Comparison of ENCODE assay signal across 25 cellular contexts in genomic region chr21:42330380-42331336, GRCh38. TPM values are rescaled to one million over a fixed set of nuclear protein-coding genes. Genes with fewer than 3 reads are reported as not detected.
DNase-seq lines count a peak whose midpoint lies in the region; ATAC-seq and TF ChIP-seq lines count a peak whose summit lies in the region.
"Had no signal": no experiment of that assay in that cellular context is flagged by ENCODE, and none has a peak within 500 bp of the region (broad histone marks: within the 10 kb centered on the region; RNA-seq: fewer than 3 reads in every experiment).

No MANE protein-coding gene starts in this region.

- no peak for TF ChIP-seq CTCF in activated CD8-positive, alpha-beta T cell treated with anti-CD3 and anti-CD28 coated beads for 36 hours (IDR thresholded peaks at IDR 0.05)
- no peak for TF ChIP-seq CTCF in GM20000 (IDR thresholded peaks at IDR 0.05; ENCODE audit: extremely low read depth, missing control alignments)

- H3K36me3 Mint-ChIP-seq in activated CD8-positive, alpha-beta T cell treated with anti-CD3 and anti-CD28 coated beads for 36 hours (ENCODE audit: low read depth): no peaks in the 10 kb centered on the region
- H3K36me3 Mint-ChIP-seq in activated CD8-positive, alpha-beta T cell treated with anti-CD3 and anti-CD28 coated beads, Interleukin-2, amount 10 ng/mL, durations not matched to agents 7 days and 5 days (ENCODE audit: low read depth): no peaks in the 10 kb centered on the region
- peaks cover 12% of the 10 kb centered on the region for H3K36me3 Mint-ChIP-seq in stimulated activated memory B cell treated with anti-CD40 and anti-IgM and Interleukin-4, amounts not matched to agents 10 μg/mL and 1 μg/mL and 100 μg/mL, for 72 hours
- H3K36me3 Mint-ChIP-seq in natural killer cell treated with Interleukin-12 subunit alpha and Interleukin-12 subunit beta and Interleukin-15 and Interleukin-18, amount 100 ng/mL, for 72 hours: peaks cover 13% of the 10 kb centered on the region
- H3K36me3 Mint-ChIP-seq: activated naive CD4-positive, alpha-beta T cell treated with anti-CD3 and anti-CD28 coated beads, Interleukin-2, amount 10 ng/mL, durations not matched to agents 7 days and 5 days had no signal

- intact Hi-C loops in activated CD8-positive, alpha-beta T cell treated with anti-CD3 and anti-CD28 coated beads for 36 hours (cut with micrococcal nuclease): no loop called here

- peaks cover 10% of the 10 kb centered on the region for H3K9me3 Mint-ChIP-seq in activated CD8-positive, alpha-beta T cell treated with anti-CD3 and anti-CD28 coated beads for 36 hours
- H3K9me3 Mint-ChIP-seq in activated CD8-positive, alpha-beta T cell treated with anti-CD3 and anti-CD28 coated beads, Interleukin-2, amount 10 ng/mL, durations not matched to agents 7 days and 5 days (ENCODE audit: insufficient read depth): peaks cover 7% of the 10 kb centered on the region
- peaks cover 14% of the 10 kb centered on the region for H3K9me3 Mint-ChIP-seq in stimulated activated memory B cell treated with anti-CD40 and anti-IgM and Interleukin-4, amounts not matched to agents 10 μg/mL and 1 μg/mL and 100 μg/mL, for 72 hours
- no peaks in the 10 kb centered on the region for H3K9me3 Mint-ChIP-seq in natural killer cell treated with Interleukin-12 subunit alpha and Interleukin-12 subunit beta and Interleukin-15 and Interleukin-18, amount 100 ng/mL, for 72 hours

- H3K4me3 Mint-ChIP-seq in activated CD8-positive, alpha-beta T cell treated with anti-CD3 and anti-CD28 coated beads for 36 hours: no peak overlapping the region
- no peak overlapping the region for H3K4me3 Mint-ChIP-seq in activated CD8-positive, alpha-beta T cell treated with anti-CD3 and anti-CD28 coated beads, Interleukin-2, amount 10 ng/mL, durations not matched to agents 7 days and 5 days
- no peak overlapping the region for H3K4me3 Mint-ChIP-seq in stimulated activated memory B cell treated with anti-CD40 and anti-IgM and Interleukin-4, amounts not matched to agents 10 μg/mL and 1 μg/mL and 100 μg/mL, for 72 hours
- H3K4me3 Mint-ChIP-seq in natural killer cell treated with Interleukin-12 subunit alpha and Interleukin-12 subunit beta and Interleukin-15 and Interleukin-18, amount 100 ng/mL, for 72 hours: no peak overlapping the region
- H3K4me3 Mint-ChIP-seq: activated naive CD4-positive, alpha-beta T cell treated with anti-CD3 and anti-CD28 coated beads, Interleukin-2, amount 10 ng/mL, durations not matched to agents 7 days and 5 days; activated T-cell treated with anti-CD3 and anti-CD28 coated beads, Interleukin-2, amount 50 U/mL, for 24 hours; T-helper 1 cell treated with Interleukin-12 subunit alpha and Interleukin-12 subunit beta and Interleukin-4 antibody, amounts not matched to agents 30 μg/mL and 1 μg/mL, for 36 hours had no signal

- H3K27ac Mint-ChIP-seq in activated CD8-positive, alpha-beta T cell treated with anti-CD3 and anti-CD28 coated beads for 36 hours: no peak overlapping the region
- no peak overlapping the region for H3K27ac Mint-ChIP-seq in activated CD8-positive, alpha-beta T cell treated with anti-CD3 and anti-CD28 coated beads, Interleukin-2, amount 10 ng/mL, durations not matched to agents 7 days and 5 days
- peak overlapping the region; percentile 14 for H3K27ac Mint-ChIP-seq in stimulated activated memory B cell treated with anti-CD40 and anti-IgM and Interleukin-4, amounts not matched to agents 10 μg/mL and 1 μg/mL and 100 μg/mL, for 72 hours
- H3K27ac Mint-ChIP-seq in natural killer cell treated with Interleukin-12 subunit alpha and Interleukin-12 subunit beta and Interleukin-15 and Interleukin-18, amount 100 ng/mL, for 72 hours: no peak overlapping the region
- H3K27ac Mint-ChIP-seq: activated naive CD4-positive, alpha-beta T cell treated with anti-CD3 and anti-CD28 coated beads, Interleukin-2, amount 10 ng/mL, durations not matched to agents 7 days and 5 days; activated T-cell treated with anti-CD3 and anti-CD28 coated beads, Interleukin-2, amount 50 U/mL, for 24 hours; T-helper 1 cell treated with Interleukin-12 subunit alpha and Interleukin-12 subunit beta and Interleukin-4 antibody, amounts not matched to agents 30 μg/mL and 1 μg/mL, for 36 hours had no signal

- CTCF ChIA-PET in activated CD8-positive, alpha-beta T cell treated with anti-CD3 and anti-CD28 coated beads for 36 hours (lab: Charles Lee): interaction anchor here (1.0 to 1.3 kb wide), 2 partner anchors 21 to 213 kb away, joined by 3 to 6 read pairs; no protein-coding TSS in a partner anchor
- CTCF ChIA-PET in activated CD8-positive, alpha-beta T cell treated with anti-CD3 and anti-CD28 coated beads, Interleukin-2, amount 10 ng/mL, durations not matched to agents 7 days and 5 days (lab: Charles Lee): interaction anchor here (2.0 to 2.1 kb wide), 2 partner anchors 21 to 186 kb away, joined by 7 to 8 read pairs; no protein-coding TSS in a partner anchor

- peak; percentile 39 for ATAC-seq in activated CD8-positive, alpha-beta T cell treated with anti-CD3 and anti-CD28 coated beads for 36 hours
- ATAC-seq in activated CD8-positive, alpha-beta T cell treated with anti-CD3 and anti-CD28 coated beads, Interleukin-2, amount 10 ng/mL, durations not matched to agents 7 days and 5 days: no peak
- ATAC-seq in stimulated activated memory B cell treated with anti-CD40 and anti-IgM and Interleukin-4, amounts not matched to agents 10 μg/mL and 1 μg/mL and 100 μg/mL, for 72 hours: peak; percentile 79
- ATAC-seq in natural killer cell treated with Interleukin-12 subunit alpha and Interleukin-12 subunit beta and Interleukin-15 and Interleukin-18, amount 100 ng/mL, for 72 hours: no peak
- ATAC-seq: foreskin keratinocyte, right lobe of liver had no signal

- DNase-seq in activated CD8-positive, alpha-beta T cell treated with anti-CD3 and anti-CD28 coated beads for 36 hours: no peak
- no peak for DNase-seq in activated CD8-positive, alpha-beta T cell treated with anti-CD3 and anti-CD28 coated beads, Interleukin-2, amount 10 ng/mL, durations not matched to agents 7 days and 5 days
- DNase-seq in GM20000 (ENCODE audit: low spot score) (peak; percentile 63), ecto neural progenitor cell (ENCODE audit: low spot score) (peak; percentile 5), G401 (ENCODE audit: low spot score) (no peak), D341Med (ENCODE audit: low spot score) (no peak)
- DNase-seq in natural killer cell treated with Interleukin-12 subunit alpha and Interleukin-12 subunit beta and Interleukin-15 and Interleukin-18, amount 100 ng/mL, for 72 hours (ENCODE audit: low spot score): no peak
- DNase-seq: ACHN; activated naive CD4-positive, alpha-beta T cell treated with anti-CD3 and anti-CD28 coated beads, Interleukin-2, amount 10 ng/mL, durations not matched to agents 7 days and 5 days; activated T-cell treated with anti-CD3 and anti-CD28 coated beads, Interleukin-2, amount 50 U/mL, for 24 hours; aorta; caudate nucleus; DMS 273 treated with DMSO at 0.1 percent for 48 hours; erythroblast; foreskin keratinocyte; hypothalamus; NCI-H1417; NCI-H82 had no signal

- in situ Hi-C loops in G401 (cut with HindIII; ENCODE audit: low sequenced_read_pairs): no loop called here

- POLR2A ChIA-PET in activated CD8-positive, alpha-beta T cell treated with anti-CD3 and anti-CD28 coated beads for 36 hours (lab: Charles Lee): no interaction called here
- POLR2A ChIA-PET in activated CD8-positive, alpha-beta T cell treated with anti-CD3 and anti-CD28 coated beads, Interleukin-2, amount 10 ng/mL, durations not matched to agents 7 days and 5 days (lab: Charles Lee): no interaction called here

- H3K4me1 Mint-ChIP-seq in activated CD8-positive, alpha-beta T cell treated with anti-CD3 and anti-CD28 coated beads for 36 hours (ENCODE audit: low read depth): no peaks in the 10 kb centered on the region
- H3K4me1 Mint-ChIP-seq in activated CD8-positive, alpha-beta T cell treated with anti-CD3 and anti-CD28 coated beads, Interleukin-2, amount 10 ng/mL, durations not matched to agents 7 days and 5 days (ENCODE audit: low read depth): no peaks in the 10 kb centered on the region
- H3K4me1 Mint-ChIP-seq in stimulated activated memory B cell treated with anti-CD40 and anti-IgM and Interleukin-4, amounts not matched to agents 10 μg/mL and 1 μg/mL and 100 μg/mL, for 72 hours: peaks cover 7% of the 10 kb centered on the region
- no peaks in the 10 kb centered on the region for H3K4me1 Mint-ChIP-seq in natural killer cell treated with Interleukin-12 subunit alpha and Interleukin-12 subunit beta and Interleukin-15 and Interleukin-18, amount 100 ng/mL, for 72 hours (ENCODE audit: low read depth in 2 of 2)
- H3K4me1 Mint-ChIP-seq: activated naive CD4-positive, alpha-beta T cell treated with anti-CD3 and anti-CD28 coated beads, Interleukin-2, amount 10 ng/mL, durations not matched to agents 7 days and 5 days had no signal

- H3K27me3 Mint-ChIP-seq in activated CD8-positive, alpha-beta T cell treated with anti-CD3 and anti-CD28 coated beads for 36 hours: no peaks in the 10 kb centered on the region
- H3K27me3 Mint-ChIP-seq in activated CD8-positive, alpha-beta T cell treated with anti-CD3 and anti-CD28 coated beads, Interleukin-2, amount 10 ng/mL, durations not matched to agents 7 days and 5 days (ENCODE audit: low read depth): peaks cover 34% of the 10 kb centered on the region
- peaks cover 57% of the 10 kb centered on the region for H3K27me3 Mint-ChIP-seq in stimulated activated memory B cell treated with anti-CD40 and anti-IgM and Interleukin-4, amounts not matched to agents 10 μg/mL and 1 μg/mL and 100 μg/mL, for 72 hours
- peaks cover 33 to 38% of the 10 kb centered on the region in 2 donors for H3K27me3 Mint-ChIP-seq in natural killer cell treated with Interleukin-12 subunit alpha and Interleukin-12 subunit beta and Interleukin-15 and Interleukin-18, amount 100 ng/mL, for 72 hours
- H3K27me3 Mint-ChIP-seq: activated T-cell treated with anti-CD3 and anti-CD28 coated beads, Interleukin-2, amount 50 U/mL, for 24 hours had no signal

RNA-seq across cellular contexts. Expression of gene TFF3, which starts 15.4 kb away (rescaled TPM):
- not detected for total RNA-seq in activated CD8-positive, alpha-beta T cell treated with anti-CD3 and anti-CD28 coated beads for 36 hours
- total RNA-seq in activated CD8-positive, alpha-beta T cell treated with anti-CD3 and anti-CD28 coated beads, Interleukin-2, amount 10 ng/mL, durations not matched to agents 7 days and 5 days: not detected
- not detected in 2 replicates for total RNA-seq in G401 (2014; rRNA removed; shearing (Covaris generic))
- not detected for total RNA-seq in natural killer cell treated with Interleukin-12 subunit alpha and Interleukin-12 subunit beta and Interleukin-15 and Interleukin-18, amount 100 ng/mL, for 72 hours
- total RNA-seq: foreskin keratinocyte, LHCN-M2, osteoblast, SJSA1 had no signal

RNA-seq across cellular contexts. Expression of gene TFF2, which starts 20.1 kb away (rescaled TPM):
- total RNA-seq in activated CD8-positive, alpha-beta T cell treated with anti-CD3 and anti-CD28 coated beads for 36 hours: not detected
- not detected for total RNA-seq in activated CD8-positive, alpha-beta T cell treated with anti-CD3 and anti-CD28 coated beads, Interleukin-2, amount 10 ng/mL, durations not matched to agents 7 days and 5 days
- total RNA-seq in G401 (2014; rRNA removed; shearing (Covaris generic)): not detected in 2 replicates
- total RNA-seq in natural killer cell treated with Interleukin-12 subunit alpha and Interleukin-12 subunit beta and Interleukin-15 and Interleukin-18, amount 100 ng/mL, for 72 hours: not detected
- total RNA-seq: aorta, foreskin keratinocyte, LHCN-M2, lung, osteoblast, SJSA1 had no signal

RNA-seq across cellular contexts. Expression of gene TFF1, which starts 35.7 kb away (rescaled TPM):
- 1 to 10 TPM in 1 of 2 experiments, not detected in 1; 1.1 TPM for total RNA-seq in activated CD8-positive, alpha-beta T cell treated with anti-CD3 and anti-CD28 coated beads for 36 hours
- not detected for total RNA-seq in activated CD8-positive, alpha-beta T cell treated with anti-CD3 and anti-CD28 coated beads, Interleukin-2, amount 10 ng/mL, durations not matched to agents 7 days and 5 days
- not detected in 2 replicates for total RNA-seq in G401 (2014; rRNA removed; shearing (Covaris generic))
- total RNA-seq in natural killer cell treated with Interleukin-12 subunit alpha and Interleukin-12 subunit beta and Interleukin-15 and Interleukin-18, amount 100 ng/mL, for 72 hours: not detected
- total RNA-seq: aorta, foreskin keratinocyte, LHCN-M2, osteoblast, right lobe of liver, SJSA1 had no signal

Comparison
In these comparisons a context has a peak if more than half of its experiments do, and no peak if none do; other contexts are left out.
1. ATAC-seq: peak in activated CD8-positive, alpha-beta T cell treated with anti-CD3 and anti-CD28 coated beads for 36 hours (single experiment) and stimulated activated memory B cell treated with anti-CD40 and anti-IgM and Interleukin-4, amounts not matched to agents 10 μg/mL and 1 μg/mL and 100 μg/mL, for 72 hours (single experiment); none in activated CD8-positive, alpha-beta T cell treated with anti-CD3 and anti-CD28 coated beads, Interleukin-2, amount 10 ng/mL, durations not matched to agents 7 days and 5 days (single experiment) and natural killer cell treated with Interleukin-12 subunit alpha and Interleukin-12 subunit beta and Interleukin-15 and Interleukin-18, amount 100 ng/mL, for 72 hours (0 of 2).
2. DNase-seq: peak in GM20000 (single experiment) and ecto neural progenitor cell (single experiment); none in activated CD8-positive, alpha-beta T cell treated with anti-CD3 and anti-CD28 coated beads for 36 hours (single experiment), activated CD8-positive, alpha-beta T cell treated with anti-CD3 and anti-CD28 coated beads, Interleukin-2, amount 10 ng/mL, durations not matched to agents 7 days and 5 days (single experiment), G401 (single experiment), D341Med (single experiment) and natural killer cell treated with Interleukin-12 subunit alpha and Interleukin-12 subunit beta and Interleukin-15 and Interleukin-18, amount 100 ng/mL, for 72 hours (single experiment).